In the genomic region with DNA sequence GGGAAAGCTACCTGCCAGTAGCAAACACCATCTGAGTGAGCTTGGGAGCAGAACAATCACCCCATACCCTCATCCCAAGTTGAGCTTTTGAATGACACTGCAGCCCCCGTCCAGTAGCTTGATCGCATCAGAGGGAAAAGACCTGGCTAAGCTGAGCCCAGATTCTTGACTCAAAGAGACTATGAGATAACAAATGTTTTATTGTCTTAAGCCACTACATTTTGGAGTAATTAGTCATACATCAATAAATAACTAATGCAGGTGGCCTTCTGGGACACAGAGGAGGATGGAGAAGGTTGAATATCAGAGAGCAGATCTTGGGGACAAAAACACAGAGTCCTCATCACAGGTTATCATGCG, we compare ENCODE assay signal across 11 cellular contexts. TPM values are rescaled to one million over a fixed set of nuclear protein-coding genes. Genes with fewer than 3 reads are reported as not detected.
DNase-seq lines count a peak whose midpoint lies in the region; FAIRE-seq and TF ChIP-seq lines count a peak whose summit lies in the region.
"Had no signal": no experiment of that assay in that cellular context is flagged by ENCODE, and none has a peak within 500 bp of the region (broad histone marks: within the 10 kb centered on the region; RNA-seq: fewer than 3 reads in every experiment).

No MANE protein-coding gene starts in this region.

- H2AFZ ChIP-seq in KMS-11 (ENCODE audit: low read depth) = no peak overlapping the region

- H3K27ac Mint-ChIP-seq in activated CD4-positive, alpha-beta memory T cell treated with anti-CD3 and anti-CD28 coated beads for 36 hours = peak overlapping the region; percentile 52
- no peak overlapping the region for H3K27ac Mint-ChIP-seq in activated CD4-positive, alpha-beta memory T cell treated with anti-CD3 and anti-CD28 coated beads, Interleukin-2, amount 10 ng/mL, durations not matched to agents 7 days and 5 days

- in situ Hi-C loops in brain microvascular endothelial cell (cut with HindIII; ENCODE audit: low pct_ligation_motif_present, low sequenced_read_pairs) = no loop called here

- H3K9me3 Mint-ChIP-seq in activated CD4-positive, alpha-beta memory T cell treated with anti-CD3 and anti-CD28 coated beads for 36 hours = peaks cover 12% of the 10 kb centered on the region
- H3K9me3 Mint-ChIP-seq in activated CD4-positive, alpha-beta memory T cell treated with anti-CD3 and anti-CD28 coated beads, Interleukin-2, amount 10 ng/mL, durations not matched to agents 7 days and 5 days = peaks cover 18% of the 10 kb centered on the region

- no peak overlapping the region for H3K4me2 ChIP-seq in KMS-11

- H3K4me1 Mint-ChIP-seq in activated CD4-positive, alpha-beta memory T cell treated with anti-CD3 and anti-CD28 coated beads for 36 hours (ENCODE audit: low read depth) = peaks cover 15% of the 10 kb centered on the region
- peaks cover 11% of the 10 kb centered on the region for H3K4me1 Mint-ChIP-seq in activated CD4-positive, alpha-beta memory T cell treated with anti-CD3 and anti-CD28 coated beads, Interleukin-2, amount 10 ng/mL, durations not matched to agents 7 days and 5 days

- no peak overlapping the region for H3K27ac ChIP-seq in KMS-11
- peak overlapping the region; percentile 95 for H3K27ac ChIP-seq in brain microvascular endothelial cell
- H3K27ac ChIP-seq in RWPE1 = no peak overlapping the region

- FAIRE-seq in HTR-8/SVneo (lab: Jason Lieb, UNC) = no peak

- intact Hi-C loops in activated CD4-positive, alpha-beta memory T cell treated with anti-CD3 and anti-CD28 coated beads for 36 hours (cut with micrococcal nuclease) = loop anchor here (1.0 kb wide), 1 partner anchor 66 kb away; no protein-coding TSS in a partner anchor

- no peaks in the 10 kb centered on the region for H3K79me2 ChIP-seq in KMS-11 (ENCODE audit: insufficient read depth, low read depth)

- H3K9ac ChIP-seq in KMS-11 = no peak overlapping the region

- H3K4me1 ChIP-seq in KMS-11 (ENCODE audit: low read depth, poor library complexity, severe bottlenecking) = peaks cover 14% of the 10 kb centered on the region

- H3K27me3 Mint-ChIP-seq in activated CD4-positive, alpha-beta memory T cell treated with anti-CD3 and anti-CD28 coated beads for 36 hours = peaks cover 6% of the 10 kb centered on the region
- H3K27me3 Mint-ChIP-seq in activated CD4-positive, alpha-beta memory T cell treated with anti-CD3 and anti-CD28 coated beads, Interleukin-2, amount 10 ng/mL, durations not matched to agents 7 days and 5 days = no peaks in the 10 kb centered on the region

- no peaks in the 10 kb centered on the region for H3K27me3 ChIP-seq in KMS-11 (ENCODE audit: insufficient read depth, low read depth)
- H3K27me3 ChIP-seq in brain microvascular endothelial cell (replicated peaks) = no peaks in the 10 kb centered on the region

- H3K36me3 ChIP-seq in KMS-11 (ENCODE audit: insufficient read depth) (no peaks in the 10 kb centered on the region), brain microvascular endothelial cell (replicated peaks) (no peaks in the 10 kb centered on the region)

- no peaks in the 10 kb centered on the region for H4K20me1 ChIP-seq in KMS-11 (ENCODE audit: insufficient read depth)

- H3K4me3 Mint-ChIP-seq in activated CD4-positive, alpha-beta memory T cell treated with anti-CD3 and anti-CD28 coated beads for 36 hours = no peak overlapping the region
- H3K4me3 Mint-ChIP-seq in activated CD4-positive, alpha-beta memory T cell treated with anti-CD3 and anti-CD28 coated beads, Interleukin-2, amount 10 ng/mL, durations not matched to agents 7 days and 5 days = no peak overlapping the region

- H3K4me3 ChIP-seq in KMS-11 (IDR thresholded peaks at IDR 0.05; ENCODE audit: insufficient read depth, low read depth, low read length) (no peak overlapping the region), brain microvascular endothelial cell (ENCODE audit: low read depth, low read length) (no peak overlapping the region), retinal pigment epithelial cell (ENCODE audit: low read length) (peak overlapping the region; percentile 35)

- 0 out of 2 replicates have a peak, but pooled peaks have one; percentile 8 for TF ChIP-seq CTCF in KMS-11 (conservative IDR thresholded peaks at IDR 0.05; ENCODE audit: low read depth, low read length)
- no peak for TF ChIP-seq CTCF in brain microvascular endothelial cell (IDR thresholded peaks at IDR 0.05; ENCODE audit: low read depth, low read length, missing control alignments)
- TF ChIP-seq CTCF in retinal pigment epithelial cell (conservative IDR thresholded peaks at IDR 0.05; ENCODE audit: low read depth, low read length) = no peak
- TF ChIP-seq CTCF in RWPE1 (conservative IDR thresholded peaks at IDR 0.05; ENCODE audit: low read depth) = no peak

- CTCF ChIA-PET in activated CD4-positive, alpha-beta memory T cell treated with anti-CD3 and anti-CD28 coated beads for 36 hours (lab: Charles Lee) = interaction anchor here (0.6 to 1.6 kb wide), 3 partner anchors 18 to 294 kb away, joined by 3 to 5 read pairs (median 3); no protein-coding TSS in a partner anchor
- CTCF ChIA-PET in activated CD4-positive, alpha-beta memory T cell treated with anti-CD3 and anti-CD28 coated beads, Interleukin-2, amount 10 ng/mL, durations not matched to agents 7 days and 5 days (lab: Charles Lee) = interaction anchor here (0.9 to 1.1 kb wide), 4 partner anchors 12 to 196 kb away, joined by 3 to 5 read pairs (median 4); no protein-coding TSS in a partner anchor
- CTCF ChIA-PET in RWPE1 (lab: Yijun Ruan, JAX) = interaction anchor here (0.5 to 1.3 kb wide), 6 partner anchors 12 to 182 kb away, joined by 3 to 6 read pairs (median 4); no protein-coding TSS in a partner anchor

- no peaks in the 10 kb centered on the region for H3K36me3 Mint-ChIP-seq in activated CD4-positive, alpha-beta memory T cell treated with anti-CD3 and anti-CD28 coated beads for 36 hours
- no peaks in the 10 kb centered on the region for H3K36me3 Mint-ChIP-seq in activated CD4-positive, alpha-beta memory T cell treated with anti-CD3 and anti-CD28 coated beads, Interleukin-2, amount 10 ng/mL, durations not matched to agents 7 days and 5 days (ENCODE audit: low read depth)

- POLR2A ChIA-PET in activated CD4-positive, alpha-beta memory T cell treated with anti-CD3 and anti-CD28 coated beads for 36 hours (lab: Charles Lee) = no interaction called here
- POLR2A ChIA-PET in activated CD4-positive, alpha-beta memory T cell treated with anti-CD3 and anti-CD28 coated beads, Interleukin-2, amount 10 ng/mL, durations not matched to agents 7 days and 5 days (lab: Charles Lee) = no interaction called here
- POLR2A ChIA-PET in RWPE1 (lab: Yijun Ruan, JAX; ENCODE audit: low non-redundant PET) = no interaction called here

- no peak for DNase-seq in activated CD4-positive, alpha-beta memory T cell treated with anti-CD3 and anti-CD28 coated beads for 36 hours
- no peak for DNase-seq in activated CD4-positive, alpha-beta memory T cell treated with anti-CD3 and anti-CD28 coated beads, Interleukin-2, amount 10 ng/mL, durations not matched to agents 7 days and 5 days
- DNase-seq in brain microvascular endothelial cell (no peak), retinal pigment epithelial cell (ENCODE audit: low read depth) (no peak), dedifferentiated amniotic fluid mesenchymal stem cell (ENCODE audit: extremely low spot score) (no peak), RWPE1 (ENCODE audit: low spot score) (no peak), HTR-8/SVneo (ENCODE audit: insufficient read length, low spot score) (no peak)
- DNase-seq: H7, NCI-H2029 treated with DMSO at 0.1 percent for 48 hours had no signal

RNA-seq across cellular contexts. Expression of gene IGSF23, which starts 24.6 kb away (rescaled TPM):
- not detected for total RNA-seq in activated CD4-positive, alpha-beta memory T cell treated with anti-CD3 and anti-CD28 coated beads for 36 hours
- not detected for total RNA-seq in activated CD4-positive, alpha-beta memory T cell treated with anti-CD3 and anti-CD28 coated beads, Interleukin-2, amount 10 ng/mL, durations not matched to agents 7 days and 5 days
- total RNA-seq: H7 had no signal

RNA-seq across cellular contexts. Expression of gene PVR, which starts 55.0 kb away (rescaled TPM):
- total RNA-seq in activated CD4-positive, alpha-beta memory T cell treated with anti-CD3 and anti-CD28 coated beads for 36 hours = 1 to 10 TPM; 6.5 to 7.4 TPM
- total RNA-seq in activated CD4-positive, alpha-beta memory T cell treated with anti-CD3 and anti-CD28 coated beads, Interleukin-2, amount 10 ng/mL, durations not matched to agents 7 days and 5 days = 1 to 10 TPM; 1.7 to 2.1 TPM

RNA-seq across cellular contexts. Expression of gene CEACAM20, which starts 59.3 kb away (rescaled TPM):
- not detected for total RNA-seq in activated CD4-positive, alpha-beta memory T cell treated with anti-CD3 and anti-CD28 coated beads for 36 hours
- total RNA-seq in activated CD4-positive, alpha-beta memory T cell treated with anti-CD3 and anti-CD28 coated beads, Interleukin-2, amount 10 ng/mL, durations not matched to agents 7 days and 5 days = not detected
- total RNA-seq: H7, left lobe of liver had no signal
